ENCODE assay signal across 9 cellular contexts in the genomic region with DNA sequence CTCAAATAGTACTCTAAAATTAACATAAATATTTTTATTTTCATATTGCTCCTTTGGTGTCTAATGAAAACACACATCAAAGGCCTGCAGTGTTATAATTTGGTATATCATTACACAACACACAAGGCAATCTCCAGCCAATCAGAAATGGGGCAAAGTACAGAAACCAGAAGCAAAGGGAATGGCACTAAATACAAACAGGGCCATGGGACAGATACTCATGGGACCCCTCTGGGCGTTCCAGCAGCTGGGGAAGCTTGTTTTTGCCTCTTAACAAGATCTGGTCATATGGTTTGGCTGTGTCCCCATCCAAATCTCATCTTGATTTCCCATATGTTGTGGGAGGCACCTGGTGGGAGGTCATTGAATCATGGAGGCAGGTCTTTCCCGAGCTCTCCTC.
"Had no signal": no experiment of that assay in that cellular context is flagged by ENCODE, and none has a peak within 500 bp of the region (broad histone marks: within the 10 kb centered on the region; RNA-seq: fewer than 3 reads in every experiment).

No MANE protein-coding gene starts in this region.

- H3K36me3 ChIP-seq: HAP-1 had no signal

- H3K27ac ChIP-seq: GM23248, HL-60 had no signal

- H3K4me3 ChIP-seq: GM23248, HAP-1 had no signal

- ATAC-seq: HCT116, HepG2 had no signal

- H3K9ac ChIP-seq: GM23248 had no signal

- DNase-seq: GM23248, GOT3, H7, HFFc6, KBM-7 had no signal

- H3K4me1 ChIP-seq: HAP-1 had no signal

- H2AFZ ChIP-seq: GM23248 had no signal

- H3K9me3 ChIP-seq: HAP-1 had no signal
